ENCODE assay signal across 8 cellular contexts in the genomic region with DNA sequence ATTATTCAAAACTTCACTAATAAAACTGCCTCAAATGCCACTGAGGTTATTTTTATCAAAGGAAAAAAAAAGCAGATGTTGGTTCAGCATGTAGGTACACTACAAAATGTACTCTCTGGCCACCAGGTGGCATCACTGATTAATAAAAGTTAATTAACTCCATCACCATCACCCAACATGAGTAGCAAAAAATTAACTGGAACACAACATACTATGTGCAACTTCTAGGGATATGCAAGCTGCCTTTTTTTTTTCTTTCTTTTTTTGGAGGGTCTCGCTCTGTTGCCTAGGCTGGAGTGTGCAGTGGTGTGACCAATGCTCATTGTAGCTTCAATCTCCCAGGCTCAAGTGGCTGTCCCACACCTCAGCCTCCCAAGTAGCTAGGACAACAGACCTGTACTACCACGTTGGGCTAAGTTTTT. TPM values are rescaled to one million over a fixed set of nuclear protein-coding genes. Genes with fewer than 3 reads are reported as not detected.
DNase-seq lines count a peak whose midpoint lies in the region; ATAC-seq and TF ChIP-seq lines count a peak whose summit lies in the region.

No MANE protein-coding gene starts in this region.

- H3K27me3 ChIP-seq in DOHH2 (ENCODE audit: control insufficient read depth, low read length) (no peaks in the 10 kb centered on the region), SJSA1 (replicated peaks) (no peaks in the 10 kb centered on the region)

- DNase-seq in M059J (ENCODE audit: low read depth) (peak; percentile 81), SJSA1 (ENCODE audit: low read depth in 1 of 2, low spot score in 2 of 2) (peak; percentile 55 to 64), globus pallidus (ENCODE audit: low spot score) (peak; percentile 72), progenitor cell of endocrine pancreas (ENCODE audit: low spot score, unreplicated experiment) (peak; percentile 28)
- peak; percentile 44 for DNase-seq in activated naive CD4-positive, alpha-beta T cell treated with Interleukin-2 at 50 U/mL for 16 hours

- H3K4me2 ChIP-seq in DOHH2 (ENCODE audit: low read length): peak overlapping the region; percentile 30; the same call in 1 of the 2 replicates

- H3K4me1 ChIP-seq in DOHH2 (ENCODE audit: control insufficient read depth, low read length) (peaks cover 15% of the 10 kb centered on the region), SJSA1 (replicated peaks) (peaks cover 24% of the 10 kb centered on the region)

- peaks cover 19% of the 10 kb centered on the region; the same call in 1 of the 2 replicates for H3F3A ChIP-seq in DOHH2 (ENCODE audit: control insufficient read depth, insufficient read depth)

- H3K36me3 ChIP-seq in DOHH2 (ENCODE audit: control insufficient read depth, low read length) (peaks cover 70% of the 10 kb centered on the region), SJSA1 (peaks cover 10% of the 10 kb centered on the region)

- no peaks in the 10 kb centered on the region for H3K9me3 ChIP-seq in DOHH2 (ENCODE audit: control insufficient read depth, insufficient read depth, low read length)
- H3K9me3 ChIP-seq in SJSA1 (replicated peaks): no peaks in the 10 kb centered on the region

- peak overlapping the region; percentile 74 for H3K27ac Mint-ChIP-seq in progenitor cell of endocrine pancreas

- no peak overlapping the region for H3K4me3 ChIP-seq in DOHH2 (ENCODE audit: low read length)
- no peak overlapping the region for H3K4me3 ChIP-seq in SJSA1

- peak; percentile 81 for TF ChIP-seq CTCF in DOHH2 (IDR thresholded peaks at IDR 0.05; ENCODE audit: low read depth, low read length, poor library complexity, severe bottlenecking)
- peak; percentile 76 for TF ChIP-seq CTCF in progenitor cell of endocrine pancreas (IDR thresholded peaks at IDR 0.05; ENCODE audit: unreplicated experiment)

- peak; percentile 72 for ATAC-seq in GM21786 (IDR thresholded peaks at IDR 0.05; ENCODE audit: unreplicated experiment)
- ATAC-seq in HG03025 (IDR thresholded peaks at IDR 0.05; ENCODE audit: low FRiP score, unreplicated experiment): no peak

- H3K27ac ChIP-seq in DOHH2 (ENCODE audit: low read depth, low read length) (no peak overlapping the region), SJSA1 (no peak overlapping the region)

- H3K4me3 Mint-ChIP-seq in progenitor cell of endocrine pancreas (ENCODE audit: low read depth): no peak overlapping the region

- no peaks in the 10 kb centered on the region for H3K9me3 Mint-ChIP-seq in progenitor cell of endocrine pancreas (ENCODE audit: low read depth)

- H3K27me3 Mint-ChIP-seq in progenitor cell of endocrine pancreas: no peaks in the 10 kb centered on the region

- peaks cover 9% of the 10 kb centered on the region for H3K4me1 Mint-ChIP-seq in progenitor cell of endocrine pancreas (ENCODE audit: low read depth)

- H3K36me3 Mint-ChIP-seq in progenitor cell of endocrine pancreas (ENCODE audit: insufficient read depth): peaks cover 9% of the 10 kb centered on the region

- no peaks in the 10 kb centered on the region for H3K9me2 ChIP-seq in DOHH2 (replicated peaks; ENCODE audit: control insufficient read depth, low read length)

- H4K20me1 ChIP-seq in DOHH2 (ENCODE audit: control insufficient read depth, insufficient read depth, low read depth, low read length): no peaks in the 10 kb centered on the region

- peaks cover 5% of the 10 kb centered on the region for H3K79me2 ChIP-seq in DOHH2 (ENCODE audit: control insufficient read depth, low read length)

RNA-seq across cellular contexts. Expression of a gene that starts 43.8 kb away (rescaled TPM):
- 26.3 and 63.3 TPM in 2 replicates for total RNA-seq in M059J (2014; rRNA removed; shearing (Covaris generic))
- total RNA-seq in SJSA1 (2014; rRNA removed; shearing (Covaris generic)): 16.6 and 37.9 TPM in 2 replicates
- total RNA-seq in progenitor cell of endocrine pancreas: 56.8 and 58.9 TPM in 2 replicates

Comparison
In these comparisons a context has a peak if more than half of its experiments do, and no peak if none do; other contexts are left out.
1. DNase-seq: peak in every context shown above with its lines; median percentile 81 in M059J; 72 in globus pallidus; 60 in SJSA1; 44 in activated naive CD4-positive, alpha-beta T cell treated with Interleukin-2 at 50 U/mL for 16 hours; 28 in progenitor cell of endocrine pancreas.